Comparison of ENCODE assay signal across 23 cellular contexts in the genomic region with DNA sequence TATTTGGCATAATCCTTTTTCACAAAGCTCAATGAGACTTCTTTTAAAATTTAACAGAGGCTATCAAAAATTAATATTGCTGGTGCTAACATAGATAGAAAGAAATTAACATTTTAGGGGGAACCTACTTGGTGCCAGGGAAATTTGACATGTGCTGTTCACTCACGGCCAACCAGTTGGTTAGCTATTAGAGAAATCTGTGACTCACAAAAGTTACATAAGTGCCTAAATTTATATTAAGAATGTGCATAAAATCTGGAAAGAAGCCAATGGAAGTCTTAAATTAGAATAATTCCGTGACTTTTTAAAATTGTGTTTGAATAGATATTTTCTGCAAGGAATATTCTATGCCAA.
"Had no signal": no experiment of that assay in that cellular context is flagged by ENCODE, and none has a peak within 500 bp of the region (broad histone marks: within the 10 kb centered on the region; RNA-seq: fewer than 3 reads in every experiment).

No MANE protein-coding gene starts in this region.

- H3K36me3 ChIP-seq: esophagus squamous epithelium, gastrocnemius medialis, heart right ventricle, left lung, lower lobe of right lung had no signal

- H3K9me3 ChIP-seq: gastrocnemius medialis, lower lobe of right lung had no signal

- H3K27me3 ChIP-seq: esophagus squamous epithelium, gastrocnemius medialis, heart right ventricle, left lung had no signal

- H3K27ac ChIP-seq: coronary artery, dorsolateral prefrontal cortex, epithelial cell of prostate, esophagus squamous epithelium, gastrocnemius medialis, heart right ventricle, left lung, lower lobe of right lung had no signal

- DNase-seq: dermis blood vessel endothelial cell; dorsolateral prefrontal cortex; effector CD4-positive, alpha-beta T cell; effector memory CD4-positive, alpha-beta T cell; endodermal cell; erythroblast; esophagus squamous epithelium; foreskin fibroblast; foreskin melanocyte; gastrocnemius medialis; glutamatergic neuron; heart right ventricle; hippocampal formation; left cardiac atrium; left lung; left ventricle myocardium superior; lower lobe of right lung; mesenchymal stem cell; mucosa of descending colon had no signal

- H3K4me1 ChIP-seq: esophagus squamous epithelium, gastrocnemius medialis, heart right ventricle, left lung, lower lobe of right lung had no signal

- H3K27ac Mint-ChIP-seq: endodermal cell, mesothelial cell of epicardium had no signal

- ATAC-seq: esophagus mucosa, gastrocnemius medialis, heart right ventricle, left cardiac atrium, left lung, left ventricle myocardium superior, lower lobe of right lung, mucosa of descending colon had no signal

- H3K4me3 ChIP-seq: coronary artery, dorsolateral prefrontal cortex, esophagus squamous epithelium, gastrocnemius medialis, heart right ventricle, left lung, lower lobe of right lung, mucosa of descending colon had no signal

- H3K4me1 Mint-ChIP-seq: endodermal cell, mesothelial cell of epicardium had no signal

- H3K4me3 Mint-ChIP-seq: endodermal cell, mesothelial cell of epicardium had no signal

- H3K36me3 Mint-ChIP-seq: mesothelial cell of epicardium had no signal
